In the genomic region with DNA sequence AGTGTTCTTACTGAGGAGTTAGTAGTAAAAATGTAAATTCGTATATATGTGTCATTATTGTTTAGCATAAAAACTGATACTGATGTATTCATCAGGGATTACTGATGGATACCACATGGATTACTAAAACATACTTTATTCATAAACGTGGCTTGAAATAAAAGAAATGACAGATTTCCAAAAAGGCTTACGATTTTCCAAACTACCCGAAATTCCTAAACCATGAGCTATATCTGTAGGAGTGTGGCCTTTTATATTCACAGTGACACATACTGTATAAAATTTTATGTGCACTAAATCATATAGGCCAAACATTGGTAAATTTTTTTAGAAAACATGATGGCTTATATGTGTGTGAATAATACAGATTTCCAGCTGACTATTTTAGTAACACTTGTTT, we compare ENCODE assay signal across 2 cellular contexts.
TF ChIP-seq lines count a peak whose summit lies in the region.

No MANE protein-coding gene starts in this region.

TF ChIP-seq in IMR-90, 13 proteins besides CTCF, POLR2A, EP300 and RAD21:
- TF ChIP-seq MAFK (IDR thresholded peaks at IDR 0.05; ENCODE audit: low read depth, low read length) (no peak), MAZ (IDR thresholded peaks at IDR 0.05; ENCODE audit: borderline replicate concordance, low read depth, low read length) (no peak), RCOR1 (IDR thresholded peaks at IDR 0.05; ENCODE audit: insufficient replicate concordance, low read length) (no peak), SMC3 (IDR thresholded peaks at IDR 0.05; ENCODE audit: low read depth, low read length) (no peak), MXI1 (IDR thresholded peaks at IDR 0.05; ENCODE audit: borderline replicate concordance, low read depth, low read length) (no peak), BHLHE40 (IDR thresholded peaks at IDR 0.05; ENCODE audit: low read depth, low read length) (no peak), FOS (IDR thresholded peaks at IDR 0.05; ENCODE audit: low read depth, low read length) (no peak), CHD1 (IDR thresholded peaks at IDR 0.05; ENCODE audit: low read depth, low read length) (no peak), NFE2L2 (IDR thresholded peaks at IDR 0.05; ENCODE audit: low read depth, low read length) (no peak)
- TF ChIP-seq, protein P1, sequence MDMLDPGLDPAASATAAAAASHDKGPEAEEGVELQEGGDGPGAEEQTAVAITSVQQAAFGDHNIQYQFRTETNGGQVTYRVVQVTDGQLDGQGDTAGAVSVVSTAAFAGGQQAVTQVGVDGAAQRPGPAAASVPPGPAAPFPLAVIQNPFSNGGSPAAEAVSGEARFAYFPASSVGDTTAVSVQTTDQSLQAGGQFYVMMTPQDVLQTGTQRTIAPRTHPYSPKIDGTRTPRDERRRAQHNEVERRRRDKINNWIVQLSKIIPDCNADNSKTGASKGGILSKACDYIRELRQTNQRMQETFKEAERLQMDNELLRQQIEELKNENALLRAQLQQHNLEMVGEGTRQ (IDR thresholded peaks at IDR 0.05; ENCODE audit: low read depth, low read length), result no peak
- TF ChIP-seq, protein P2, sequence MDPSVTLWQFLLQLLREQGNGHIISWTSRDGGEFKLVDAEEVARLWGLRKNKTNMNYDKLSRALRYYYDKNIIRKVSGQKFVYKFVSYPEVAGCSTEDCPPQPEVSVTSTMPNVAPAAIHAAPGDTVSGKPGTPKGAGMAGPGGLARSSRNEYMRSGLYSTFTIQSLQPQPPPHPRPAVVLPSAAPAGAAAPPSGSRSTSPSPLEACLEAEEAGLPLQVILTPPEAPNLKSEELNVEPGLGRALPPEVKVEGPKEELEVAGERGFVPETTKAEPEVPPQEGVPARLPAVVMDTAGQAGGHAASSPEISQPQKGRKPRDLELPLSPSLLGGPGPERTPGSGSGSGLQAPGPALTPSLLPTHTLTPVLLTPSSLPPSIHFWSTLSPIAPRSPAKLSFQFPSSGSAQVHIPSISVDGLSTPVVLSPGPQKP (IDR thresholded peaks at IDR 0.05; ENCODE audit: borderline replicate concordance, low read depth, low read length), result no peak

TF ChIP-seq in GM12878, 131 proteins besides CTCF, POLR2A, EP300 and RAD21:
- TF ChIP-seq NRF1 (conservative IDR thresholded peaks at IDR 0.05; ENCODE audit: low read depth, low read length) (no peak), EED (IDR thresholded peaks at IDR 0.05; ENCODE audit: low read depth) (no peak), CBX5 (IDR thresholded peaks at IDR 0.05; ENCODE audit: low read depth) (no peak), JUNB (IDR thresholded peaks at IDR 0.05) (no peak), NBN (IDR thresholded peaks at IDR 0.05) (no peak), IKZF1 (conservative IDR thresholded peaks at IDR 0.05) (no peak), SKIL (IDR thresholded peaks at IDR 0.05; ENCODE audit: low read depth, poor library complexity, severe bottlenecking) (no peak), PML (IDR thresholded peaks at IDR 0.05; ENCODE audit: low read length) (no peak), MYC (IDR thresholded peaks at IDR 0.05; ENCODE audit: insufficient read depth, insufficient read length, insufficient replicate concordance, low read length, severe bottlenecking) (no peak), TARDBP (IDR thresholded peaks at IDR 0.05; ENCODE audit: borderline replicate concordance) (no peak), CBX3 (IDR thresholded peaks at IDR 0.05; ENCODE audit: borderline replicate concordance, low read depth) (no peak), MEF2A (IDR thresholded peaks at IDR 0.05; ENCODE audit: insufficient read depth, low read depth, low read length) (no peak), SMAD1 (IDR thresholded peaks at IDR 0.05; ENCODE audit: low read depth, partially characterized antibody) (no peak), ZNF384 (IDR thresholded peaks at IDR 0.05; ENCODE audit: borderline replicate concordance, low read depth, low read length) (no peak), MXI1 (IDR thresholded peaks at IDR 0.05; ENCODE audit: low read depth, low read length) (no peak), NR2C1 (IDR thresholded peaks at IDR 0.05) (no peak), HCFC1 (IDR thresholded peaks at IDR 0.05; ENCODE audit: low read length) (no peak)
- TF ChIP-seq, protein P3, sequence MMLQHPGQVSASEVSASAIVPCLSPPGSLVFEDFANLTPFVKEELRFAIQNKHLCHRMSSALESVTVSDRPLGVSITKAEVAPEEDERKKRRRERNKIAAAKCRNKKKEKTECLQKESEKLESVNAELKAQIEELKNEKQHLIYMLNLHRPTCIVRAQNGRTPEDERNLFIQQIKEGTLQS (IDR thresholded peaks at IDR 0.05; ENCODE audit: borderline replicate concordance, extremely low read depth, low read depth, low read length), result no peak
TF ChIP-seq in GM12878: peak in this region for 0.
